ENCODE assay signal across 30 cellular contexts in genomic region chr13:107250626-107251025, GRCh38.
"Had no signal": no experiment of that assay in that cellular context is flagged by ENCODE, and none has a peak within 500 bp of the region (broad histone marks: within the 10 kb centered on the region; RNA-seq: fewer than 3 reads in every experiment).

No MANE protein-coding gene starts in this region.

- H3K27me3 ChIP-seq: body of pancreas, cardiac muscle cell, colonic mucosa, foreskin keratinocyte, ovary, sigmoid colon, upper lobe of left lung, vagina had no signal

- H3K4me3 ChIP-seq: body of pancreas, cardiac muscle cell, colonic mucosa, heart left ventricle, left ventricle myocardium inferior, lung, ovary, sigmoid colon, upper lobe of left lung, vagina had no signal

- ATAC-seq: activated CD4-positive, alpha-beta T cell treated with anti-CD3 and anti-CD28 coated beads for 36 hours; activated T-cell treated with anti-CD3 and anti-CD28 coated beads, Interleukin-2, amount 50 U/mL, for 72 hours; body of pancreas; esophagus mucosa; foreskin keratinocyte; heart left ventricle; stimulated activated naive CD8-positive, alpha-beta T cell treated with anti-CD3 and anti-CD28 coated beads, Interleukin-15, amount 100 ng/mL, for 72 hours; T-helper 17 cell had no signal

- H3K4me1 ChIP-seq: body of pancreas, colonic mucosa, foreskin keratinocyte, heart left ventricle, left ventricle myocardium inferior, sigmoid colon, upper lobe of left lung, vagina had no signal

- H3K9me3 ChIP-seq: body of pancreas, colonic mucosa, heart left ventricle, left ventricle myocardium inferior, ovary, sigmoid colon, upper lobe of left lung, vagina had no signal

- DNase-seq: activated B cell treated with CpG ODN at 0.5 μM for 24 hours; activated CD4-positive, alpha-beta T cell treated with anti-CD3 and anti-CD28 coated beads for 36 hours; activated CD4-positive, alpha-beta T cell treated with anti-CD3 and anti-CD28 coated beads, Interleukin-2, amount 50 U/mL, for 4 hours; activated naive CD4-positive, alpha-beta T cell treated with Interleukin-2 at 50 U/mL for 16 hours; activated T-cell treated with anti-CD3 and anti-CD28 coated beads for 4 hours; activated T-cell treated with anti-CD3 and anti-CD28 coated beads, Interleukin-2, amount 50 U/mL, for 72 hours; anterior cingulate cortex; body of pancreas; cerebellar nuclear complex; colonic mucosa; foreskin keratinocyte; heart left ventricle; hypothalamus; left ventricle myocardium inferior; naive B cell; ovary; sigmoid colon; small intestine; stimulated activated CD4-positive, alpha-beta T cell treated with anti-CD3 and anti-CD28 coated beads, Interleukin-1b, Interleukin-23, amount 100 ng/mL, for 48 hours; stimulated activated CD4-positive, alpha-beta T cell treated with anti-CD3 and anti-CD28 coated beads, Interleukin-4, amount 100 ng/mL, for 4 hours; stimulated activated CD8-positive, alpha-beta memory T cell treated with anti-CD3 and anti-CD28 coated beads, Interleukin-4, amount 100 ng/mL, for 48 hours; stimulated activated naive CD8-positive, alpha-beta T cell treated with anti-CD3 and anti-CD28 coated beads, Interleukin-15, amount 100 ng/mL, for 72 hours; substantia nigra; T-helper 17 cell; T1000; upper lobe of left lung had no signal

- H3K36me3 ChIP-seq: cardiac muscle cell, colonic mucosa, heart left ventricle, left ventricle myocardium inferior, ovary, sigmoid colon, upper lobe of left lung, vagina had no signal

- H3K27ac ChIP-seq: body of pancreas, cardiac muscle cell, colonic mucosa, foreskin keratinocyte, heart left ventricle, left ventricle myocardium inferior, ovary, sigmoid colon, upper lobe of left lung, vagina had no signal
